23 cellular contexts compared by ENCODE assay signal in the genomic region with DNA sequence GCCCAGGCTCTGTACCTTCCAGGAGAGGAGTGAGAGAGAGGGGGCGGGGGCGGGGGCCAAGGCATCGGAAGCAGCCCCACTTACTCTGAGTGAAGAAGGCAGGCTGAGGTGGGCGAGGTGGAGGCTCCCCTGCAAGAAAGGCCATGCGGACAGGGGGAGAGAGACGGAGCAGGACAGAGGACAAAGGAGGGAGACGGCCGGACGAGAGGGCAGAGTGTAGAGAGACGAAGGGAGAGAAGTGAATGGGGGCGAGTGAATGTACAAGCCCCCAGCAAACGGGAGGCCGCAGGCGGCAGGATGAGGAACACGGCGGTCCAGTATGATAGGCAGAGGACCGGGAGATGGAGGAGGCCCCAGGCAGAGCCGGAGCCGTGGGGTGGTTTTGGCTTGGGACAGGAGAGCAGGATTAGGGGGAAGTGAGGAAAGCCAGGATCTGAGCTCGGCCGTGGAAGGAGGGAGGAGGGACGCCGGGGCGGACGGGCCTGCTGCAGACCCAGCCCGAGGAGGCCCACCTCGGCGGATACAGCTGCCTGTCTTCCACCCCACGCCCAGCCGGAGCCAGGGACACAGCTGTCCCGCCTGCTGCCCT. TPM values are rescaled to one million over a fixed set of nuclear protein-coding genes. Genes with fewer than 3 reads are reported as not detected.
"Had no signal": no experiment of that assay in that cellular context is flagged by ENCODE, and none has a peak within 500 bp of the region (broad histone marks: within the 10 kb centered on the region; RNA-seq: fewer than 3 reads in every experiment).

No MANE protein-coding gene starts in this region.

- H3K4me2 ChIP-seq: smooth muscle cell had no signal

- H3K4me3 ChIP-seq: dorsolateral prefrontal cortex, pancreas, right lobe of liver, smooth muscle cell, thoracic aorta, upper lobe of right lung had no signal

- H3K4me3 Mint-ChIP-seq: activated CD4-positive, alpha-beta memory T cell treated with anti-CD3 and anti-CD28 coated beads for 36 hours; activated CD4-positive, alpha-beta T cell treated with anti-CD3 and anti-CD28 coated beads for 36 hours; activated naive CD8-positive, alpha-beta T cell; endodermal cell; T-helper 2 cell treated with Interferon-gamma antibody and Interleukin-4, amounts not matched to agents 5 μg/mL and 100 μg/mL, for 36 hours had no signal

- H3K27me3 ChIP-seq: dorsolateral prefrontal cortex, foreskin keratinocyte, neutrophil, pancreas, right lobe of liver, upper lobe of right lung had no signal

- H3K4me1 ChIP-seq: foreskin keratinocyte, pancreas, right lobe of liver, upper lobe of right lung had no signal

- H3K4me1 Mint-ChIP-seq: activated CD4-positive, alpha-beta T cell treated with anti-CD3 and anti-CD28 coated beads for 36 hours; endodermal cell had no signal

- ATAC-seq: activated CD4-positive, alpha-beta T cell treated with anti-CD3 and anti-CD28 coated beads for 36 hours; left lobe of liver; pancreas; right lobe of liver; upper lobe of right lung had no signal

- H3K27me3 Mint-ChIP-seq: activated CD4-positive, alpha-beta memory T cell treated with anti-CD3 and anti-CD28 coated beads for 36 hours; activated CD4-positive, alpha-beta T cell treated with anti-CD3 and anti-CD28 coated beads for 36 hours; activated naive CD8-positive, alpha-beta T cell had no signal

- DNase-seq: activated CD4-positive, alpha-beta memory T cell treated with anti-CD3 and anti-CD28 coated beads for 36 hours; activated CD4-positive, alpha-beta T cell treated with anti-CD3 and anti-CD28 coated beads for 36 hours; activated T-cell treated with anti-CD3 and anti-CD28 coated beads for 4 hours; dorsolateral prefrontal cortex; endodermal cell; foreskin keratinocyte; hypothalamus; midbrain; stimulated activated CD4-positive, alpha-beta T cell treated with anti-CD3 and anti-CD28 coated beads, Interleukin-4, amount 100 ng/mL, for 1 hour; upper lobe of right lung had no signal

- H3K9me3 ChIP-seq: neutrophil, pancreas, right lobe of liver, thoracic aorta, upper lobe of right lung had no signal

- H3K27ac Mint-ChIP-seq: activated CD4-positive, alpha-beta memory T cell treated with anti-CD3 and anti-CD28 coated beads for 36 hours; activated CD4-positive, alpha-beta T cell treated with anti-CD3 and anti-CD28 coated beads for 36 hours; activated naive CD8-positive, alpha-beta T cell; endodermal cell; T-helper 2 cell treated with Interferon-gamma antibody and Interleukin-4, amounts not matched to agents 5 μg/mL and 100 μg/mL, for 36 hours had no signal

- H3K9me3 Mint-ChIP-seq: activated CD4-positive, alpha-beta memory T cell treated with anti-CD3 and anti-CD28 coated beads for 36 hours; endodermal cell; T-helper 2 cell treated with Interferon-gamma antibody and Interleukin-4, amounts not matched to agents 5 μg/mL and 100 μg/mL, for 36 hours had no signal

- H3K27ac ChIP-seq: foreskin keratinocyte, neutrophil, pancreas, right lobe of liver, thoracic aorta, upper lobe of right lung had no signal

- H3K36me3 Mint-ChIP-seq: activated naive CD8-positive, alpha-beta T cell had no signal

- FAIRE-seq: colon, kidney, pancreas, TTC549 had no signal

- H3K36me3 ChIP-seq: pancreas had no signal

RNA-seq across cellular contexts. Expression of gene MUC4, which starts 57.8 kb away (rescaled TPM):
- total RNA-seq: fibroblast of lung, foreskin keratinocyte, lung microvascular endothelial cell, smooth muscle cell, thoracic aorta had no signal
- polyA plus RNA-seq: fibroblast of lung, foreskin keratinocyte, smooth muscle cell had no signal
